In genomic region chr6:15501806-15502450, GRCh38 we compare ENCODE assay signal across 9 cellular contexts.
DNase-seq lines count a peak whose midpoint lies in the region; ATAC-seq and FAIRE-seq lines count a peak whose summit lies in the region.
"Had no signal": no experiment of that assay in that cellular context is flagged by ENCODE, and none has a peak within 500 bp of the region (broad histone marks: within the 10 kb centered on the region; RNA-seq: fewer than 3 reads in every experiment).

No MANE protein-coding gene starts in this region.

- no peak overlapping the region for H3K9ac ChIP-seq in adipocyte (ENCODE audit: low read length)

- H3K4me1 ChIP-seq in adipocyte (ENCODE audit: control insufficient read depth, insufficient read depth, low read length): peaks cover 34% of the 10 kb centered on the region

- no peaks in the 10 kb centered on the region for H3K9me3 ChIP-seq in adipocyte (ENCODE audit: control insufficient read depth, low read length)
- H3K9me3 ChIP-seq: Peyer's patch had no signal

- FAIRE-seq in frontal cortex (lab: Jason Lieb, UNC): no peak

- H3K36me3 ChIP-seq in adipocyte (ENCODE audit: control insufficient read depth, insufficient read depth, low read length, severe bottlenecking): peaks cover 21% of the 10 kb centered on the region

- H3K4me3 ChIP-seq in adipocyte (ENCODE audit: low read length): no peak overlapping the region
- H3K4me3 ChIP-seq: Peyer's patch had no signal

- intact Hi-C loops in head of caudate nucleus (cut with DNase I): no loop called here

- no peaks in the 10 kb centered on the region for H3K27me3 ChIP-seq in adipocyte (replicated peaks; ENCODE audit: control insufficient read depth, insufficient read depth, low read length)
- H3K27me3 ChIP-seq: Peyer's patch had no signal

- DNase-seq in EH (ENCODE audit: low read depth): peak; percentile 63
- peak; percentile 56 for DNase-seq in adipocyte (ENCODE audit: low read depth)
- DNase-seq in head of caudate nucleus: peak in 40 of 42 donors; percentile 35 to 86 (median 66)
- peak; percentile 26 for DNase-seq in pulmonary artery endothelial cell (ENCODE audit: low read depth, low spot score)
- DNase-seq in frontal cortex (ENCODE audit: low spot score in 2 of 2): no peak
- no peak for DNase-seq in COR-L47 (lab: John Stamatoyannopoulos, UW)
- no peak for DNase-seq in SHP77 treated with DMSO at 0.1 percent for 48 hours (lab: John Stamatoyannopoulos, UW)
- DNase-seq: Peyer's patch had no signal

- no peak for ATAC-seq in HG02884 (IDR thresholded peaks at IDR 0.05; ENCODE audit: unreplicated experiment)

Comparison
In these comparisons a context has a peak if more than half of its experiments do, and no peak if none do; other contexts are left out.
1. DNase-seq: peak in EH (single experiment), adipocyte (single experiment), head of caudate nucleus (40 of 42) and pulmonary artery endothelial cell (single experiment); none in frontal cortex (0 of 2), COR-L47 (single experiment) and SHP77 treated with DMSO at 0.1 percent for 48 hours (single experiment).